In the genomic region with DNA sequence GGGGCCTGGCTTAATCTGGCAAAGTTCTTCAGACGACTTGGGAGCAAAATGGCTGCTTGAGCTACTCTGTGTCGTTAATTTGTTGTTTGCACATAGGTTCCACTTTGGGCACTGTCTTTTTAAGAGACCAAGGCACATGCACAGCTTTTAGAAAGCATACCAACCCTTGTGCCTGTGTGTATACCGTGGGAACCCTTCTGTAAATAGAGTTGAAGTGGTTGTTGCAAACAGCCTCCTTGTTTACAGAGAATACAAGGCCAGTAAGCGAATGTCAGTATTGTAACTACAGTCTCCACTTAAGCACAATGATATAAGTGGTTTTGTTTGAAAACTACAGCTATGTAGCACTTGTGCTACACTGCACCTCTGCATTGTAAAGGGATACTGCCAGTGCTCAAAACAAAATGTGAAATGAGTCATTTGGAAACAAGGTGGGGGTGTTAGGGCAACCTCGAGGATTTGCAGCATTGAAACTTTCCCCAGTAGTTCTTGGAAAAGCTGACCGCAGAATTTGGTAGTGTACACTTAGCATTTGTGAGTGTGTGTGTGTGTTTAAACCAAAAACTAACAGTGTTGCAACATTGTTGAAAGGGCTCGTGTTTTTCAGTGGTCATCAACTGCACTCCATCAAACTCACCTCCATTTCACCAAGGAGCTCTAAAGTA, we compare ENCODE assay signal across 10 cellular contexts.
DNase-seq lines count a peak whose midpoint lies in the region; ATAC-seq and TF ChIP-seq lines count a peak whose summit lies in the region.
"Had no signal": no experiment of that assay in that cellular context is flagged by ENCODE, and none has a peak within 500 bp of the region (broad histone marks: within the 10 kb centered on the region; RNA-seq: fewer than 3 reads in every experiment).

No MANE protein-coding gene starts in this region.

- peaks cover 44% of the 10 kb centered on the region for H3K4me1 Mint-ChIP-seq in activated CD8-positive, alpha-beta memory T cell treated with anti-CD3 and anti-CD28 coated beads, Interleukin-2, amount 10 ng/mL, durations not matched to agents 7 days and 5 days
- H3K4me1 Mint-ChIP-seq in stimulated activated naive CD8-positive, alpha-beta T cell treated with anti-CD3 and anti-CD28 coated beads, Interleukin-15, amount 100 ng/mL, for 72 hours: peaks cover 47% of the 10 kb centered on the region
- H3K4me1 Mint-ChIP-seq in nephron progenitor cell: no peaks in the 10 kb centered on the region
- H3K4me1 Mint-ChIP-seq: nephron had no signal

- TF ChIP-seq CTCF in astrocyte of the spinal cord (IDR thresholded peaks at IDR 0.05; ENCODE audit: low read depth, low read length) (no peak), nephron progenitor cell (IDR thresholded peaks at IDR 0.05) (no peak)

- H3K36me3 Mint-ChIP-seq in activated CD8-positive, alpha-beta memory T cell treated with anti-CD3 and anti-CD28 coated beads, Interleukin-2, amount 10 ng/mL, durations not matched to agents 7 days and 5 days: peaks cover 75% of the 10 kb centered on the region
- peaks cover 55% of the 10 kb centered on the region for H3K36me3 Mint-ChIP-seq in nephron progenitor cell (ENCODE audit: low read depth)

- peak; percentile 93 for ATAC-seq in activated CD8-positive, alpha-beta memory T cell treated with anti-CD3 and anti-CD28 coated beads, Interleukin-2, amount 10 ng/mL, durations not matched to agents 7 days and 5 days
- peak; percentile 96 for ATAC-seq in stimulated activated naive CD8-positive, alpha-beta T cell treated with anti-CD3 and anti-CD28 coated beads, Interleukin-15, amount 100 ng/mL, for 72 hours

- no peaks in the 10 kb centered on the region for H3K9me3 Mint-ChIP-seq in activated CD8-positive, alpha-beta memory T cell treated with anti-CD3 and anti-CD28 coated beads, Interleukin-2, amount 10 ng/mL, durations not matched to agents 7 days and 5 days (ENCODE audit: low read depth)
- no peaks in the 10 kb centered on the region for H3K9me3 Mint-ChIP-seq in stimulated activated naive CD8-positive, alpha-beta T cell treated with anti-CD3 and anti-CD28 coated beads, Interleukin-15, amount 100 ng/mL, for 72 hours
- H3K9me3 Mint-ChIP-seq in nephron progenitor cell: no peaks in the 10 kb centered on the region
- H3K9me3 Mint-ChIP-seq: nephron had no signal

- DNase-seq in activated CD8-positive, alpha-beta memory T cell treated with anti-CD3 and anti-CD28 coated beads, Interleukin-2, amount 10 ng/mL, durations not matched to agents 7 days and 5 days: peak; percentile 86
- no peak for DNase-seq in activated CD8-positive, alpha-beta memory T cell treated with anti-CD3 and anti-CD28 coated beads, Interleukin-2, amount 50 U/mL, for 4 hours
- DNase-seq in LHCN-M2 (ENCODE audit: low read depth) (peak; percentile 9), astrocyte of the spinal cord (ENCODE audit: low read depth, low spot score) (peak; percentile 66), substantia nigra (lab: John Stamatoyannopoulos, UW) (no peak), germinal center (ENCODE audit: low spot score) (no peak), nephron progenitor cell (no peak)
- peak; percentile 63 to 79 for DNase-seq in stimulated activated naive CD8-positive, alpha-beta T cell treated with anti-CD3 and anti-CD28 coated beads, Interleukin-15, amount 100 ng/mL, for 72 hours

- CTCF ChIA-PET in activated CD8-positive, alpha-beta memory T cell treated with anti-CD3 and anti-CD28 coated beads, Interleukin-2, amount 10 ng/mL, durations not matched to agents 7 days and 5 days (lab: Charles Lee): interaction anchor here (0.6 to 1.8 kb wide), 7 partner anchors 16 to 699 kb away, joined by 3 to 5 read pairs (median 3); partner anchors contain the start of gene NDUFA12

- no peaks in the 10 kb centered on the region for H3K27me3 Mint-ChIP-seq in activated CD8-positive, alpha-beta memory T cell treated with anti-CD3 and anti-CD28 coated beads, Interleukin-2, amount 10 ng/mL, durations not matched to agents 7 days and 5 days
- H3K27me3 Mint-ChIP-seq in stimulated activated naive CD8-positive, alpha-beta T cell treated with anti-CD3 and anti-CD28 coated beads, Interleukin-15, amount 100 ng/mL, for 72 hours: no peaks in the 10 kb centered on the region
- no peaks in the 10 kb centered on the region for H3K27me3 Mint-ChIP-seq in nephron progenitor cell (ENCODE audit: low read depth, poor library complexity)

- H3K4me3 ChIP-seq in astrocyte of the spinal cord (ENCODE audit: low read depth, low read length): no peak overlapping the region
- H3K4me3 ChIP-seq: BLaER1 had no signal

- H3K27ac ChIP-seq in substantia nigra (ENCODE audit: low read depth, low read length, poor library complexity, severe bottlenecking): no peak overlapping the region
- H3K27ac ChIP-seq: BLaER1 had no signal

- in situ Hi-C loops in astrocyte of the spinal cord (cut with HindIII; ENCODE audit: low sequenced_read_pairs): no loop called here

- H3K27ac Mint-ChIP-seq in activated CD8-positive, alpha-beta memory T cell treated with anti-CD3 and anti-CD28 coated beads, Interleukin-2, amount 10 ng/mL, durations not matched to agents 7 days and 5 days: peak overlapping the region; percentile 77
- peak overlapping the region; percentile 67 to 82 for H3K27ac Mint-ChIP-seq in stimulated activated naive CD8-positive, alpha-beta T cell treated with anti-CD3 and anti-CD28 coated beads, Interleukin-15, amount 100 ng/mL, for 72 hours
- no peak overlapping the region for H3K27ac Mint-ChIP-seq in nephron progenitor cell
- H3K27ac Mint-ChIP-seq: nephron had no signal

- H3K4me3 Mint-ChIP-seq in activated CD8-positive, alpha-beta memory T cell treated with anti-CD3 and anti-CD28 coated beads, Interleukin-2, amount 10 ng/mL, durations not matched to agents 7 days and 5 days: peak overlapping the region; percentile 43
- peak overlapping the region; percentile 39 to 68 for H3K4me3 Mint-ChIP-seq in stimulated activated naive CD8-positive, alpha-beta T cell treated with anti-CD3 and anti-CD28 coated beads, Interleukin-15, amount 100 ng/mL, for 72 hours
- H3K4me3 Mint-ChIP-seq in nephron progenitor cell: no peak overlapping the region
- H3K4me3 Mint-ChIP-seq: nephron had no signal

Comparison
In these comparisons a context has a peak if more than half of its experiments do, and no peak if none do; other contexts are left out.
1. DNase-seq: peak in activated CD8-positive, alpha-beta memory T cell treated with anti-CD3 and anti-CD28 coated beads, Interleukin-2, amount 10 ng/mL, durations not matched to agents 7 days and 5 days (single experiment), LHCN-M2 (single experiment), astrocyte of the spinal cord (single experiment) and stimulated activated naive CD8-positive, alpha-beta T cell treated with anti-CD3 and anti-CD28 coated beads, Interleukin-15, amount 100 ng/mL, for 72 hours (2 of 2); none in activated CD8-positive, alpha-beta memory T cell treated with anti-CD3 and anti-CD28 coated beads, Interleukin-2, amount 50 U/mL, for 4 hours (single experiment), substantia nigra (0 of 49), germinal center (single experiment) and nephron progenitor cell (single experiment).